In the genomic region with DNA sequence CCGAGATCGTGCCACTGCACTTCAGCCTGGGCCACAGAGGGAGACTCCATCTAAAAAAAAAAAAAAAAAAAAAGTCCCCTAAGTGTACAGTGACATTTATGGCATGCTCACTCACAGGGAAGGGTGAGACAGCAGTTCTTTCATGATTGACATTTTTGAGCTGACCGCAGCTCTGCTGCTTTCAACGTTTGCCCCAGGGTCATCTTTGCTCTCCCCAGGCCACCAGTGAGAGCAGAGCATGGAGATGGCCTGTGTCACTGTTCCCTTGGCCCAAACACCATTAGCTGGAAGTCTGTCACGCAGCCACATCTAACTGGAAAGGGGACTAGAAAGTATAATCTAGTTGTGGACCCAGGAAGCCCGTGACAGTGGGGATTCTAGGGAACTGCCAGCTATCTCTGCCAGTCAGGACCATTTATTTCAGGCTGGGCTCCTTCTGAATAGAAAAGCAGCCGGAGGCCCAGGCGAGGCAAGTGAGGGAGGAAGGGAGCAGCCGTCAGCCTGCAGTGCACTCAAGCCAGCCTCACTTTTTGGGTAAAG, we compare ENCODE assay signal across 1 cellular context.
TF ChIP-seq lines count a peak whose summit lies in the region.

No MANE protein-coding gene starts in this region.

TF ChIP-seq in K562, 482 proteins besides CTCF, POLR2A, EP300 and RAD21 (continued from another document):
- TF ChIP-seq ZNF511 (CRISPR knock-in tag; IDR thresholded peaks at IDR 0.05), result no peak
- TF ChIP-seq ATF7 (IDR thresholded peaks at IDR 0.05), result peak; percentile 28; the same call in 1 of the 2 replicates
- TF ChIP-seq, protein P1, sequence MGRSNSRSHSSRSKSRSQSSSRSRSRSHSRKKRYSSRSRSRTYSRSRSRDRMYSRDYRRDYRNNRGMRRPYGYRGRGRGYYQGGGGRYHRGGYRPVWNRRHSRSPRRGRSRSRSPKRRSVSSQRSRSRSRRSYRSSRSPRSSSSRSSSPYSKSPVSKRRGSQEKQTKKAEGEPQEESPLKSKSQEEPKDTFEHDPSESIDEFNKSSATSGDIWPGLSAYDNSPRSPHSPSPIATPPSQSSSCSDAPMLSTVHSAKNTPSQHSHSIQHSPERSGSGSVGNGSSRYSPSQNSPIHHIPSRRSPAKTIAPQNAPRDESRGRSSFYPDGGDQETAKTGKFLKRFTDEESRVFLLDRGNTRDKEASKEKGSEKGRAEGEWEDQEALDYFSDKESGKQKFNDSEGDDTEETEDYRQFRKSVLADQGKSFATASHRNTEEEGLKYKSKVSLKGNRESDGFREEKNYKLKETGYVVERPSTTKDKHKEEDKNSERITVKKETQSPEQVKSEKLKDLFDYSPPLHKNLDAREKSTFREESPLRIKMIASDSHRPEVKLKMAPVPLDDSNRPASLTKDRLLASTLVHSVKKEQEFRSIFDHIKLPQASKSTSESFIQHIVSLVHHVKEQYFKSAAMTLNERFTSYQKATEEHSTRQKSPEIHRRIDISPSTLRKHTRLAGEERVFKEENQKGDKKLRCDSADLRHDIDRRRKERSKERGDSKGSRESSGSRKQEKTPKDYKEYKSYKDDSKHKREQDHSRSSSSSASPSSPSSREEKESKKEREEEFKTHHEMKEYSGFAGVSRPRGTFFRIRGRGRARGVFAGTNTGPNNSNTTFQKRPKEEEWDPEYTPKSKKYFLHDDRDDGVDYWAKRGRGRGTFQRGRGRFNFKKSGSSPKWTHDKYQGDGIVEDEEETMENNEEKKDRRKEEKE (IDR thresholded peaks at IDR 0.05; ENCODE audit: borderline replicate concordance in 1 of 2, control insufficient read depth in 1 of 2, low read depth in 2 of 2, low read length in 1 of 2), result peak in 1 of 2 experiments; percentile 85; a peak in 2 of 4 replicates
- TF ChIP-seq TCF3 (CRISPR knock-in tag; IDR thresholded peaks at IDR 0.05), result no peak
- TF ChIP-seq FOXJ3 (CRISPR knock-in tag; IDR thresholded peaks at IDR 0.05), result no peak
- TF ChIP-seq FIP1L1 (IDR thresholded peaks at IDR 0.05; ENCODE audit: low read depth, low read length, poor library complexity, severe bottlenecking), result no peak
- no peak for TF ChIP-seq NR4A1 (CRISPR knock-in tag; IDR thresholded peaks at IDR 0.05)
- peak; percentile 61; the same call in 1 of the 2 replicates for TF ChIP-seq NR4A1 (tag; IDR thresholded peaks at IDR 0.05)
- TF ChIP-seq ZBTB8A (IDR thresholded peaks at IDR 0.05; ENCODE audit: partially characterized antibody), result no peak
- no peak; the same call in 1 of the 2 replicates for TF ChIP-seq ZNF76 (CRISPR knock-in tag; IDR thresholded peaks at IDR 0.05; ENCODE audit: borderline replicate concordance)
- no peak for TF ChIP-seq ZNF239 (CRISPR knock-in tag; IDR thresholded peaks at IDR 0.05)
- TF ChIP-seq, protein P2, sequence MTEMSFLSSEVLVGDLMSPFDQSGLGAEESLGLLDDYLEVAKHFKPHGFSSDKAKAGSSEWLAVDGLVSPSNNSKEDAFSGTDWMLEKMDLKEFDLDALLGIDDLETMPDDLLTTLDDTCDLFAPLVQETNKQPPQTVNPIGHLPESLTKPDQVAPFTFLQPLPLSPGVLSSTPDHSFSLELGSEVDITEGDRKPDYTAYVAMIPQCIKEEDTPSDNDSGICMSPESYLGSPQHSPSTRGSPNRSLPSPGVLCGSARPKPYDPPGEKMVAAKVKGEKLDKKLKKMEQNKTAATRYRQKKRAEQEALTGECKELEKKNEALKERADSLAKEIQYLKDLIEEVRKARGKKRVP (CRISPR knock-in tag; IDR thresholded peaks at IDR 0.05), result no peak; the same call in 1 of the 2 replicates
- TF ChIP-seq ZNF717 (CRISPR knock-in tag; IDR thresholded peaks at IDR 0.05), result no peak
- no peak for TF ChIP-seq SIN3B (IDR thresholded peaks at IDR 0.05; ENCODE audit: low read depth)
- TF ChIP-seq SRSF9 (IDR thresholded peaks at IDR 0.05; ENCODE audit: borderline replicate concordance, low read depth, low read length), result no peak
- TF ChIP-seq ARID2 (IDR thresholded peaks at IDR 0.05), result no peak
- TF ChIP-seq HCFC1 (IDR thresholded peaks at IDR 0.05; ENCODE audit: low read depth, low read length), result peak; percentile 18; the same call in 1 of the 2 replicates
- TF ChIP-seq OTX1 (CRISPR knock-in tag; IDR thresholded peaks at IDR 0.05), result 0 out of 2 replicates have a peak, but pooled peaks have one; percentile 50
- TF ChIP-seq PYGO2 (tag; IDR thresholded peaks at IDR 0.05), result no peak
- TF ChIP-seq NCOA4 (IDR thresholded peaks at IDR 0.05; ENCODE audit: partially characterized antibody), result no peak
- no peak for TF ChIP-seq ZC3H4 (CRISPR knock-in tag; IDR thresholded peaks at IDR 0.05; ENCODE audit: borderline replicate concordance)
- peak; percentile 53; the same call in 1 of the 2 replicates for TF ChIP-seq ZNF311 (CRISPR knock-in tag; IDR thresholded peaks at IDR 0.05)
- peak; percentile 96 for TF ChIP-seq ZNF384 (IDR thresholded peaks at IDR 0.05; ENCODE audit: low read depth, low read length)
- no peak for TF ChIP-seq GATA2 (CRISPR knock-in tag; IDR thresholded peaks at IDR 0.05)
- TF ChIP-seq TCF7 (IDR thresholded peaks at IDR 0.05; ENCODE audit: borderline replicate concordance), result peak; percentile 58; the same call in 1 of the 2 replicates
- TF ChIP-seq MEF2D (tag; conservative IDR thresholded peaks at IDR 0.05; ENCODE audit: low read depth), result no peak
- TF ChIP-seq GTF2E2 (tag; IDR thresholded peaks at IDR 0.05), result 0 out of 2 replicates have a peak, but pooled peaks have one; percentile 64
- no peak for TF ChIP-seq RFX1 (IDR thresholded peaks at IDR 0.05)
- TF ChIP-seq RBM39 (optimal IDR thresholded peaks at IDR 0.05; ENCODE audit: low read depth, low read length), result peak; percentile 48
- TF ChIP-seq CCNT2 (IDR thresholded peaks at IDR 0.05; ENCODE audit: borderline replicate concordance, extremely low read depth, insufficient read length, low read depth, low read length), result peak; percentile 33
- TF ChIP-seq GABPB1 (CRISPR knock-in tag; IDR thresholded peaks at IDR 0.05), result no peak
- no peak for TF ChIP-seq CEBPB (tag; IDR thresholded peaks at IDR 0.05)
- TF ChIP-seq GABPB2 (CRISPR knock-in tag; conservative IDR thresholded peaks at IDR 0.05), result no peak
- TF ChIP-seq SRSF7 (optimal IDR thresholded peaks at IDR 0.05; ENCODE audit: low read depth, low read length), result no peak
- TF ChIP-seq NFXL1 (CRISPR knock-in tag; IDR thresholded peaks at IDR 0.05), result no peak
- no peak; the same call in none of the 2 replicates for TF ChIP-seq STAT5A (IDR thresholded peaks at IDR 0.05; ENCODE audit: borderline replicate concordance, low read length)
- TF ChIP-seq, protein P3, sequence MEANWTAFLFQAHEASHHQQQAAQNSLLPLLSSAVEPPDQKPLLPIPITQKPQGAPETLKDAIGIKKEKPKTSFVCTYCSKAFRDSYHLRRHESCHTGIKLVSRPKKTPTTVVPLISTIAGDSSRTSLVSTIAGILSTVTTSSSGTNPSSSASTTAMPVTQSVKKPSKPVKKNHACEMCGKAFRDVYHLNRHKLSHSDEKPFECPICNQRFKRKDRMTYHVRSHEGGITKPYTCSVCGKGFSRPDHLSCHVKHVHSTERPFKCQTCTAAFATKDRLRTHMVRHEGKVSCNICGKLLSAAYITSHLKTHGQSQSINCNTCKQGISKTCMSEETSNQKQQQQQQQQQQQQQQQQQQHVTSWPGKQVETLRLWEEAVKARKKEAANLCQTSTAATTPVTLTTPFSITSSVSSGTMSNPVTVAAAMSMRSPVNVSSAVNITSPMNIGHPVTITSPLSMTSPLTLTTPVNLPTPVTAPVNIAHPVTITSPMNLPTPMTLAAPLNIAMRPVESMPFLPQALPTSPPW (CRISPR knock-in tag; IDR thresholded peaks at IDR 0.05), result peak; percentile 45
